ENCODE assay signal across 18 cellular contexts in the genomic region with DNA sequence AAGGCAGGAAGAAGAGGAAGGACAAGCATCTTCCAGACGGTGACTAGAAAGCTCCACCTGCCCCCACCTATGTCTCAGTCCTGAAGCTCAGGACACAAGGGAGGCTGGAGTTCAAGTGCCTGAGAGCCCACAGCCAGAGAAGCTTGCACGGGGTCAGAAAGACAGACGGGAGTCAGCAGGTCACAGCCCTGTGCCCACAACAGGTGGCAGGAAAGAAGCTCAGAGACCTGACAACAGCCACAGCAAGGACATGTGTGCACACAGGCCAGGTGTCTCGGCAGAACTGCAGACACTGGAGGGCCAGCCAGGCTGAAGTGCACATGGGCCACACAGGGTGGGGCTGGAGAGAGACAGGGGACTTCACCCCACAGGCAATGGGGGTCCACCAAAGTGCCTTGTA. TPM values are rescaled to one million over a fixed set of nuclear protein-coding genes. Genes with fewer than 3 reads are reported as not detected.
A peak's percentile ranks its signal among the peaks of the same experiment; 100 is the strongest.
DNase-seq lines count a peak whose midpoint lies in the region; ATAC-seq and TF ChIP-seq lines count a peak whose summit lies in the region.
"Had no signal": no experiment of that assay in that cellular context is flagged by ENCODE, and none has a peak within 500 bp of the region (broad histone marks: within the 10 kb centered on the region; RNA-seq: fewer than 3 reads in every experiment).

No MANE protein-coding gene starts in this region.

- H3K27me3 ChIP-seq in OCI-LY1 (ENCODE audit: insufficient read depth, low read length), result no peaks in the 10 kb centered on the region
- H3K27me3 ChIP-seq in esophagus squamous epithelium, result no peaks in the 10 kb centered on the region
- H3K27me3 ChIP-seq: neural progenitor cell had no signal

- TF ChIP-seq CTCF in OCI-LY1 (IDR thresholded peaks at IDR 0.05; ENCODE audit: low read length), result no peak
- no peak for TF ChIP-seq CTCF in esophagus squamous epithelium (IDR thresholded peaks at IDR 0.05)

- peaks cover 46% of the 10 kb centered on the region for H3K4me1 ChIP-seq in OCI-LY1 (ENCODE audit: insufficient read depth, low read length, severe bottlenecking)
- H3K4me1 ChIP-seq in esophagus squamous epithelium, result peaks cover 0 to 78% (median 15%) of the 10 kb centered on the region in 3 donors

- H2AFZ ChIP-seq in OCI-LY1 (ENCODE audit: low read length), result no peak overlapping the region
- H2AFZ ChIP-seq: neural progenitor cell had no signal

- no peak for TF ChIP-seq POLR2A in esophagus squamous epithelium (IDR thresholded peaks at IDR 0.05)
- TF ChIP-seq POLR2A in GM18505 (IDR thresholded peaks at IDR 0.05; ENCODE audit: borderline replicate concordance, extremely low read depth, insufficient read depth, insufficient read length), result no peak

- peak overlapping the region; percentile 47; the same call in 1 of the 2 replicates for H3K9ac ChIP-seq in OCI-LY1 (ENCODE audit: low read length)
- H3K9ac ChIP-seq: neural progenitor cell had no signal

- H3F3A ChIP-seq in OCI-LY1 (ENCODE audit: insufficient read depth, low read length), result peaks cover 5% of the 10 kb centered on the region; the same call in 1 of the 2 replicates

- 20 to 78% methylated on average over 1 to 4 of the region's 4 CpGs for WGBS in esophagus squamous epithelium, 2 donors

- no peak overlapping the region for H3K4me3 Mint-ChIP-seq in stimulated activated naive CD8-positive, alpha-beta T cell treated with anti-CD3 and anti-CD28 coated beads, Interleukin-15, amount 100 ng/mL, for 72 hours
- H3K4me3 Mint-ChIP-seq: activated CD4-positive, alpha-beta T cell treated with anti-CD3 and anti-CD28 coated beads, Interleukin-2, amount 10 ng/mL, durations not matched to agents 24 days and 14 days; neural progenitor cell had no signal

- no peaks in the 10 kb centered on the region for H3K27me3 Mint-ChIP-seq in stimulated activated naive CD8-positive, alpha-beta T cell treated with anti-CD3 and anti-CD28 coated beads, Interleukin-15, amount 100 ng/mL, for 72 hours
- H3K27me3 Mint-ChIP-seq: activated CD4-positive, alpha-beta T cell treated with anti-CD3 and anti-CD28 coated beads, Interleukin-2, amount 10 ng/mL, durations not matched to agents 24 days and 14 days; CD4-positive, alpha-beta memory T cell had no signal

- H3K4me3 ChIP-seq in OCI-LY1 (ENCODE audit: low read depth, low read length, poor library complexity, severe bottlenecking), result peak overlapping the region; percentile 39
- no peak overlapping the region for H3K4me3 ChIP-seq in esophagus squamous epithelium
- H3K4me3 ChIP-seq: neural progenitor cell had no signal

- ATAC-seq in stimulated activated naive CD8-positive, alpha-beta T cell treated with anti-CD3 and anti-CD28 coated beads, Interleukin-15, amount 100 ng/mL, for 72 hours, result no peak
- no peak for ATAC-seq in stimulated activated naive CD8-positive, alpha-beta T cell treated with anti-CD3 and anti-CD28 coated beads, Interleukin-15, Interleukin-2, amounts not matched to agents 100 U/mL and 50 U/mL, for 24 hours
- ATAC-seq in GM19328 (IDR thresholded peaks at IDR 0.05; ENCODE audit: unreplicated experiment) (no peak), GM18505 (IDR thresholded peaks at IDR 0.05; ENCODE audit: unreplicated experiment) (no peak)

- no peaks in the 10 kb centered on the region for H3K9me3 Mint-ChIP-seq in stimulated activated naive CD8-positive, alpha-beta T cell treated with anti-CD3 and anti-CD28 coated beads, Interleukin-15, amount 100 ng/mL, for 72 hours
- H3K9me3 Mint-ChIP-seq: activated CD4-positive, alpha-beta T cell treated with anti-CD3 and anti-CD28 coated beads, Interleukin-2, amount 10 ng/mL, durations not matched to agents 24 days and 14 days; CD4-positive, alpha-beta memory T cell; neural progenitor cell had no signal

- no peaks in the 10 kb centered on the region for H3K36me3 ChIP-seq in OCI-LY1 (ENCODE audit: insufficient read depth, low read length)
- H3K36me3 ChIP-seq in esophagus squamous epithelium, result peaks cover 0 to 5% (median 0%) of the 10 kb centered on the region in 3 donors
- H3K36me3 ChIP-seq: neural progenitor cell had no signal

- intact Hi-C loops in esophagus squamous epithelium (cut with DNase I), result no loop called here

- no peaks in the 10 kb centered on the region for H3K79me2 ChIP-seq in OCI-LY1 (ENCODE audit: insufficient read depth, low read length)

- DNase-seq in stimulated activated naive CD8-positive, alpha-beta T cell treated with anti-CD3 and anti-CD28 coated beads, Interleukin-15, amount 100 ng/mL, for 72 hours, result no peak
- DNase-seq in stimulated activated naive CD8-positive, alpha-beta T cell treated with anti-CD3 and anti-CD28 coated beads, Interleukin-15, Interleukin-2, amounts not matched to agents 100 U/mL and 50 U/mL, for 24 hours, result no peak
- DNase-seq in germinal center (ENCODE audit: low spot score) (peak; percentile 31), MV-4-11 (lab: John Stamatoyannopoulos, UW) (no peak), esophagus squamous epithelium (lab: John Stamatoyannopoulos, UW) (no peak)
- DNase-seq: ACHN; activated CD4-positive, alpha-beta T cell treated with anti-CD3 and anti-CD28 coated beads, Interleukin-2, amount 10 ng/mL, durations not matched to agents 24 days and 14 days; activated naive CD4-positive, alpha-beta T cell treated with anti-CD3 and anti-CD28 coated beads, Interleukin-2, amount 50 U/mL, for 16 hours; CD4-positive, alpha-beta memory T cell; EL; hypothalamus; mesendoderm; NCI-H1436 treated with DMSO at 0.1 percent for 48 hours; NCI-H2227 treated with DMSO at 0.1 percent for 48 hours had no signal

- peak overlapping the region; percentile 53 to 80 for H3K27ac Mint-ChIP-seq in stimulated activated naive CD8-positive, alpha-beta T cell treated with anti-CD3 and anti-CD28 coated beads, Interleukin-15, amount 100 ng/mL, for 72 hours
- H3K27ac Mint-ChIP-seq: activated CD4-positive, alpha-beta T cell treated with anti-CD3 and anti-CD28 coated beads, Interleukin-2, amount 10 ng/mL, durations not matched to agents 24 days and 14 days; neural progenitor cell had no signal

- peaks cover 55% of the 10 kb centered on the region for H3K4me1 Mint-ChIP-seq in stimulated activated naive CD8-positive, alpha-beta T cell treated with anti-CD3 and anti-CD28 coated beads, Interleukin-15, amount 100 ng/mL, for 72 hours

- H3K27ac ChIP-seq in OCI-LY1 (ENCODE audit: low read depth, low read length, poor library complexity, severe bottlenecking), result peak overlapping the region; percentile 91
- no peak overlapping the region for H3K27ac ChIP-seq in esophagus squamous epithelium
- H3K27ac ChIP-seq: neural progenitor cell had no signal

- no peaks in the 10 kb centered on the region for H4K20me1 ChIP-seq in OCI-LY1 (ENCODE audit: insufficient read depth, low read length)

- H3K9me3 ChIP-seq in OCI-LY1 (ENCODE audit: low read length), result no peaks in the 10 kb centered on the region
- no peaks in the 10 kb centered on the region for H3K9me3 ChIP-seq in esophagus squamous epithelium

- H3K4me2 ChIP-seq in OCI-LY1 (ENCODE audit: low read length), result peak overlapping the region; percentile 60; the same call in 1 of the 2 replicates
- H3K4me2 ChIP-seq: neural progenitor cell had no signal

- H3K9me2 ChIP-seq in OCI-LY1 (ENCODE audit: low read depth, low read length), result no peaks in the 10 kb centered on the region

RNA-seq across cellular contexts. Expression of a gene that starts 37.2 kb away (rescaled TPM):
- 10 to 100 TPM; 21.5 to 45.0 (median 30.1) TPM for total RNA-seq in esophagus squamous epithelium

RNA-seq across cellular contexts. Expression of a gene that starts 48.3 kb away (rescaled TPM):
- total RNA-seq in esophagus squamous epithelium, result 1 to 10 TPM in 2 of 4 donors, under 1 TPM in 2; 0.12 to 1.3 (median 0.64) TPM
